ENCODE assay signal across 11 cellular contexts in genomic region chrX:43693602-43694406, GRCh38. TPM values are rescaled to one million over a fixed set of nuclear protein-coding genes. Genes with fewer than 3 reads are reported as not detected.
A peak's percentile ranks its signal among the peaks of the same experiment; 100 is the strongest.
DNase-seq lines count a peak whose midpoint lies in the region; TF ChIP-seq lines count a peak whose summit lies in the region.
"Had no signal": no experiment of that assay in that cellular context is flagged by ENCODE, and none has a peak within 500 bp of the region (broad histone marks: within the 10 kb centered on the region; RNA-seq: fewer than 3 reads in every experiment).

No MANE protein-coding gene starts in this region.

- TF ChIP-seq CTCF in ascending aorta (IDR thresholded peaks at IDR 0.05) (no peak), lower leg skin (IDR thresholded peaks at IDR 0.05) (no peak), nephron progenitor cell (IDR thresholded peaks at IDR 0.05) (no peak), coronary artery (IDR thresholded peaks at IDR 0.05) (no peak)

- H3K27me3 ChIP-seq in ascending aorta: no peaks in the 10 kb centered on the region

- peaks cover 0 to 11% of the 10 kb centered on the region in 2 donors for H3K4me1 ChIP-seq in ascending aorta

- no peaks in the 10 kb centered on the region for H3K36me3 Mint-ChIP-seq in nephron progenitor cell (ENCODE audit: low read depth)

- no peak for TF ChIP-seq POLR2A in lower leg skin (IDR thresholded peaks at IDR 0.05)

- DNase-seq in M059J (ENCODE audit: low read depth): peak; percentile 59
- DNase-seq in ascending aorta (ENCODE audit: low spot score in 2 of 2): no peak
- DNase-seq in left kidney (ENCODE audit: low read depth, low spot score): peak; percentile 8
- peak; percentile 10 for DNase-seq in stromal cell of bone marrow (ENCODE audit: low read depth)
- no peak for DNase-seq in lower leg skin (ENCODE audit: low spot score in 2 of 2)
- no peak for DNase-seq in nephron progenitor cell
- no peak for DNase-seq in coronary artery (ENCODE audit: low spot score)
- DNase-seq: activated CD4-positive, alpha-beta T cell treated with anti-CD3 and anti-CD28 coated beads for 4 hours; activated effector memory CD4-positive, alpha-beta T cell treated with Interleukin-2 at 50 U/mL for 16 hours; NCI-H1105 treated with DMSO at 0.1 percent for 48 hours; stimulated activated naive CD4-positive, alpha-beta T cell had no signal

- H3K27me3 Mint-ChIP-seq in nephron progenitor cell (ENCODE audit: low read depth, poor library complexity): no peaks in the 10 kb centered on the region

- no peaks in the 10 kb centered on the region for H3K9me3 ChIP-seq in ascending aorta

- 65 to 71% methylated on average over 2 to 3 of the region's 3 CpGs for WGBS in lower leg skin, 2 donors

- intact Hi-C loops in ascending aorta (cut with DNase I): no loop called here
- intact Hi-C loops in lower leg skin (cut with DNase I; ENCODE audit: low total_unique reads): no loop called here

- H3K4me3 ChIP-seq in ascending aorta (no peak overlapping the region), lower leg skin (ENCODE audit: low read depth, poor library complexity, severe bottlenecking) (no peak overlapping the region), coronary artery (no peak overlapping the region)

- no peak overlapping the region for H3K27ac Mint-ChIP-seq in nephron progenitor cell

- H3K4me3 Mint-ChIP-seq in nephron progenitor cell: no peak overlapping the region

- H3K36me3 ChIP-seq in ascending aorta: no peaks in the 10 kb centered on the region

- H3K4me1 Mint-ChIP-seq in nephron progenitor cell: peaks cover 36% of the 10 kb centered on the region

- H3K27ac ChIP-seq in ascending aorta: peak overlapping the region; percentile 47 to 50
- peak overlapping the region in 1 of 2 donors; percentile 73 for H3K27ac ChIP-seq in coronary artery

- peaks cover 4% of the 10 kb centered on the region for H3K9me3 Mint-ChIP-seq in nephron progenitor cell

RNA-seq across cellular contexts. Expression of gene MAOA, which starts 37.7 kb away (rescaled TPM):
- 9.4 and 11.4 TPM in 2 replicates for total RNA-seq in M059J (2014; rRNA removed; shearing (Covaris generic))
- total RNA-seq in ascending aorta: 93.6 TPM
- total RNA-seq in lower leg skin: 100 to 1,000 TPM; 155 to 184 (median 166) TPM

Comparison
In these comparisons a context has a peak if more than half of its experiments do, and no peak if none do; other contexts are left out.
1. DNase-seq: peak in M059J (single experiment), left kidney (single experiment) and stromal cell of bone marrow (single experiment); none in ascending aorta (0 of 2), lower leg skin (0 of 2), nephron progenitor cell (single experiment) and coronary artery (single experiment).